In the genomic region with DNA sequence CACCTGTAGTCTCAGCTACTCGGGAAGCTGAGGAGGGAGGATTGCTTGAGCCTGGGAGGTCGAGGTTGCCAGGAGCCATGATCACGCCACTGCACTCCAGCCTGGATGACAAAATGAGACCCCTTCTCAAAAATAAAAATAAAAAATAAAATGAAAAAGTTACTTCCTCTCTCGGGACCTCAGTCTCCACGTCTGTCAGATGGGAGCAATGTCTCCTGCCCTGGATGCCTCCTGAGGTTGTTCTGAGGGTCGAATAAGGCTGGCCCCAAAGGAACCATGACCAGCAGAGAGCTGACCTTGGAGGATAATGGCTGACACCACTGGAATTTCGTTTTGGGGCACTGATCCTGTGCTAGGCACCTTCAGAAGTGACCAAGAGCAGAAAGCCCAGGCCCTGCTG, we compare ENCODE assay signal across 1 cellular context.
TF ChIP-seq lines count a peak whose summit lies in the region.

No MANE protein-coding gene starts in this region.

TF ChIP-seq in IMR-90, 13 proteins besides CTCF, POLR2A, EP300 and RAD21:
- TF ChIP-seq MAFK (IDR thresholded peaks at IDR 0.05; ENCODE audit: low read depth, low read length) (no peak), MAZ (IDR thresholded peaks at IDR 0.05; ENCODE audit: borderline replicate concordance, low read depth, low read length) (no peak), BHLHE40 (IDR thresholded peaks at IDR 0.05; ENCODE audit: low read depth, low read length) (no peak), CEBPB (IDR thresholded peaks at IDR 0.05; ENCODE audit: low read depth, low read length) (no peak), MXI1 (IDR thresholded peaks at IDR 0.05; ENCODE audit: borderline replicate concordance, low read depth, low read length) (no peak), SMC3 (IDR thresholded peaks at IDR 0.05; ENCODE audit: low read depth, low read length) (no peak), NFE2L2 (IDR thresholded peaks at IDR 0.05; ENCODE audit: low read depth, low read length) (no peak), RFX5 (IDR thresholded peaks at IDR 0.05; ENCODE audit: low read depth, low read length) (no peak), CHD1 (IDR thresholded peaks at IDR 0.05; ENCODE audit: low read depth, low read length) (no peak), RCOR1 (IDR thresholded peaks at IDR 0.05; ENCODE audit: insufficient replicate concordance, low read length) (no peak), FOS (IDR thresholded peaks at IDR 0.05; ENCODE audit: low read depth, low read length) (no peak)
- TF ChIP-seq, protein P1, sequence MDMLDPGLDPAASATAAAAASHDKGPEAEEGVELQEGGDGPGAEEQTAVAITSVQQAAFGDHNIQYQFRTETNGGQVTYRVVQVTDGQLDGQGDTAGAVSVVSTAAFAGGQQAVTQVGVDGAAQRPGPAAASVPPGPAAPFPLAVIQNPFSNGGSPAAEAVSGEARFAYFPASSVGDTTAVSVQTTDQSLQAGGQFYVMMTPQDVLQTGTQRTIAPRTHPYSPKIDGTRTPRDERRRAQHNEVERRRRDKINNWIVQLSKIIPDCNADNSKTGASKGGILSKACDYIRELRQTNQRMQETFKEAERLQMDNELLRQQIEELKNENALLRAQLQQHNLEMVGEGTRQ (IDR thresholded peaks at IDR 0.05; ENCODE audit: low read depth, low read length), result no peak
- TF ChIP-seq, protein P2, sequence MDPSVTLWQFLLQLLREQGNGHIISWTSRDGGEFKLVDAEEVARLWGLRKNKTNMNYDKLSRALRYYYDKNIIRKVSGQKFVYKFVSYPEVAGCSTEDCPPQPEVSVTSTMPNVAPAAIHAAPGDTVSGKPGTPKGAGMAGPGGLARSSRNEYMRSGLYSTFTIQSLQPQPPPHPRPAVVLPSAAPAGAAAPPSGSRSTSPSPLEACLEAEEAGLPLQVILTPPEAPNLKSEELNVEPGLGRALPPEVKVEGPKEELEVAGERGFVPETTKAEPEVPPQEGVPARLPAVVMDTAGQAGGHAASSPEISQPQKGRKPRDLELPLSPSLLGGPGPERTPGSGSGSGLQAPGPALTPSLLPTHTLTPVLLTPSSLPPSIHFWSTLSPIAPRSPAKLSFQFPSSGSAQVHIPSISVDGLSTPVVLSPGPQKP (IDR thresholded peaks at IDR 0.05; ENCODE audit: borderline replicate concordance, low read depth, low read length), result no peak
TF ChIP-seq in IMR-90: peak in this region for 0.
